ENCODE assay signal across 25 cellular contexts in genomic region chr3:144112036-144112435, GRCh38.
DNase-seq lines count a peak whose midpoint lies in the region; TF ChIP-seq lines count a peak whose summit lies in the region.
"Had no signal": no experiment of that assay in that cellular context is flagged by ENCODE, and none has a peak within 500 bp of the region (broad histone marks: within the 10 kb centered on the region; RNA-seq: fewer than 3 reads in every experiment).

No MANE protein-coding gene starts in this region.

- WGBS in mammary epithelial cell (ENCODE audit: low coverage, missing lambda C conversion rate): 3% methylated on average over 2 of the region's 2 CpGs
- WGBS in neuronal stem cell (ENCODE audit: extremely low coverage in 2 of 2, insufficient read length in 2 of 2, insufficient replicate concordance in 1 of 2), 2 donors: no CpG with 5 or more reads among the region's 2 CpGs

- H3K4me2 ChIP-seq in mammary epithelial cell (ENCODE audit: insufficient read depth, low read depth, low read length) (peak overlapping the region; percentile 3), neuronal stem cell (ENCODE audit: insufficient read depth, low read length, poor library complexity, severe bottlenecking) (no peak overlapping the region)
- H3K4me2 ChIP-seq: hepatocyte, smooth muscle cell had no signal

- intact Hi-C loops in mammary epithelial cell (cut with micrococcal nuclease): no loop called here

- BruUV-seq in mammary epithelial cell (replicated peaks; lab: Mats Ljungman, UMichigan): no TSS peak

- no peak for TF ChIP-seq CTCF in mammary epithelial cell (conservative IDR thresholded peaks at IDR 0.05 in 1 of 2, IDR thresholded peaks at IDR 0.05 in 1 of 2; ENCODE audit: extremely low read depth in 1 of 2, insufficient read depth in 1 of 2, low read depth in 1 of 2, low read length in 2 of 2)

- H2BK15ac ChIP-seq in neuronal stem cell (ENCODE audit: low read length): no peak overlapping the region

- H3K27ac ChIP-seq in mammary epithelial cell (ENCODE audit: insufficient read depth, low read depth, low read length) (no peak overlapping the region), neuronal stem cell (replicated peaks; ENCODE audit: low read length) (no peak overlapping the region)
- H3K27ac ChIP-seq: gastrocnemius medialis, hepatocyte, HL-60, ovary, SJSA1 had no signal

- H3K4me1 ChIP-seq in mammary epithelial cell (ENCODE audit: insufficient read depth, low read length) (no peaks in the 10 kb centered on the region), neuronal stem cell (ENCODE audit: control insufficient read depth in 2 of 2, insufficient read depth in 1 of 2, low read depth in 1 of 2, low read length in 2 of 2) (peaks cover 0 to 2% of the 10 kb centered on the region in 2 donors)
- H3K4me1 ChIP-seq: SJSA1 had no signal

- no peaks in the 10 kb centered on the region for H3K79me2 ChIP-seq in mammary epithelial cell (ENCODE audit: insufficient read depth, low read length)
- H3K79me2 ChIP-seq: hepatocyte had no signal

- H3K9ac ChIP-seq in mammary epithelial cell (ENCODE audit: insufficient read depth, low read length) (no peak overlapping the region), neuronal stem cell (ENCODE audit: low read depth, low read length, poor library complexity) (no peak overlapping the region)

- H2BK120ac ChIP-seq in neuronal stem cell (ENCODE audit: low read depth, low read length): no peak overlapping the region

- dilution Hi-C loops in mammary epithelial cell (cut with HindIII; ENCODE audit: low sequenced_read_pairs): no loop called here

- in situ Hi-C loops in mammary epithelial cell (cut with MboI; ENCODE audit: low sequenced_read_pairs in 2 of 2): no loop called here

- H3K36me3 ChIP-seq in mammary epithelial cell (ENCODE audit: insufficient read depth, low read length) (no peaks in the 10 kb centered on the region), neuronal stem cell (replicated peaks in 1 of 2; ENCODE audit: control insufficient read depth in 2 of 2, insufficient read depth in 2 of 2, low read length in 2 of 2) (no peaks in the 10 kb centered on the region)
- H3K36me3 ChIP-seq: gastrocnemius medialis, ovary, SJSA1 had no signal

- no peak overlapping the region for H4K8ac ChIP-seq in neuronal stem cell (ENCODE audit: low read depth, low read length)

- H2AFZ ChIP-seq in mammary epithelial cell (ENCODE audit: low read depth, low read length) (no peak overlapping the region), neuronal stem cell (ENCODE audit: low read length) (no peak overlapping the region)
- H2AFZ ChIP-seq: hepatocyte had no signal

- no peak overlapping the region for H2AK5ac ChIP-seq in neuronal stem cell (ENCODE audit: low read depth, low read length)

- H3K4ac ChIP-seq in neuronal stem cell (ENCODE audit: low read length): no peak overlapping the region

- no peaks in the 10 kb centered on the region for H3K79me1 ChIP-seq in neuronal stem cell (ENCODE audit: low read depth, low read length)

- H4K91ac ChIP-seq in neuronal stem cell (ENCODE audit: low read depth, low read length, poor library complexity): no peak overlapping the region

- no peaks in the 10 kb centered on the region for H4K20me1 ChIP-seq in mammary epithelial cell (ENCODE audit: insufficient read depth, low read length)

- H3K9me3 ChIP-seq in mammary epithelial cell (replicated peaks; ENCODE audit: insufficient read depth, low read length) (no peaks in the 10 kb centered on the region), neuronal stem cell (replicated peaks in 1 of 2; ENCODE audit: control insufficient read depth in 2 of 2, insufficient read depth in 1 of 2, low read depth in 1 of 2, low read length in 2 of 2) (no peaks in the 10 kb centered on the region)
- H3K9me3 ChIP-seq: gastrocnemius medialis, ovary, SJSA1 had no signal

- no peak overlapping the region for H3K14ac ChIP-seq in neuronal stem cell (ENCODE audit: low read length)

- no peak overlapping the region for H2BK5ac ChIP-seq in neuronal stem cell (ENCODE audit: low read length)

- no peak overlapping the region for H3K4me3 ChIP-seq in mammary epithelial cell (replicated peaks in 1 of 3; ENCODE audit: insufficient read depth in 1 of 3, low read depth in 2 of 3, low read length in 3 of 3)
- no peak overlapping the region for H3K4me3 ChIP-seq in neuronal stem cell (ENCODE audit: low read length in 2 of 2)
- H3K4me3 ChIP-seq: gastrocnemius medialis, GM12878, hepatocyte, ovary, SJSA1, smooth muscle cell had no signal

- H3K27me3 ChIP-seq in mammary epithelial cell (ENCODE audit: insufficient read depth, low read length) (no peaks in the 10 kb centered on the region), neuronal stem cell (ENCODE audit: control insufficient read depth in 3 of 3, insufficient read depth in 3 of 3, low read depth in 1 of 3, low read length in 3 of 3) (no peaks in the 10 kb centered on the region)
- H3K27me3 ChIP-seq: gastrocnemius medialis, hepatocyte, ovary, SJSA1 had no signal

- DNase-seq in DMS 273 (lab: John Stamatoyannopoulos, UW; ENCODE audit: unreplicated experiment) (peak; percentile 56), NCI-H82 (lab: John Stamatoyannopoulos, UW) (peak; percentile 74), mammary epithelial cell (no peak), occipital lobe (lab: John Stamatoyannopoulos, UW) (peak; percentile 40), A172 (ENCODE audit: low spot score) (no peak), neuronal stem cell (ENCODE audit: low spot score) (no peak), NCI-H1092 treated with DMSO at 0.1 percent for 48 hours (lab: John Stamatoyannopoulos, UW) (no peak)
- no peak for DNase-seq in activated CD4-positive, alpha-beta T cell treated with anti-CD3 and anti-CD28 coated beads for 4 hours
- DNase-seq: activated CD8-positive, alpha-beta memory T cell treated with anti-CD3 and anti-CD28 coated beads, Interleukin-2, amount 10 ng/mL, durations not matched to agents 7 days and 5 days; activated T-cell treated with anti-CD3 and anti-CD28 coated beads, Interleukin-2, amount 50 U/mL, for 4 hours; CD8-positive, alpha-beta T cell; EL; gastrocnemius medialis; H9; KBM-7; MM.1S; NCI-H2081 treated with DMSO at 0.1 percent for 48 hours; nephron progenitor cell; ovary; stimulated activated naive CD8-positive, alpha-beta T cell treated with anti-CD3 and anti-CD28 coated beads, Interleukin-15, Interleukin-2, amounts not matched to agents 100 U/mL and 50 U/mL, for 24 hours had no signal

- no peak overlapping the region for H3K18ac ChIP-seq in neuronal stem cell (ENCODE audit: low read length)

- no peak overlapping the region for H3K23ac ChIP-seq in neuronal stem cell (ENCODE audit: low read depth, low read length, poor library complexity)

- H2BK12ac ChIP-seq in neuronal stem cell (ENCODE audit: low read length): no peak overlapping the region

- CTCF ChIA-PET in mammary epithelial cell (lab: Charles Lee; ENCODE audit: low non-redundant PET): no interaction called here

Comparison
In these comparisons a context has a peak if more than half of its experiments do, and no peak if none do; other contexts are left out.
1. DNase-seq: peak in DMS 273 (single experiment), NCI-H82 (single experiment) and occipital lobe (single experiment); none in mammary epithelial cell (single experiment), A172 (single experiment), neuronal stem cell (single experiment), NCI-H1092 treated with DMSO at 0.1 percent for 48 hours (single experiment) and activated CD4-positive, alpha-beta T cell treated with anti-CD3 and anti-CD28 coated beads for 4 hours (0 of 2).